ENCODE assay signal across 26 cellular contexts in the genomic region with DNA sequence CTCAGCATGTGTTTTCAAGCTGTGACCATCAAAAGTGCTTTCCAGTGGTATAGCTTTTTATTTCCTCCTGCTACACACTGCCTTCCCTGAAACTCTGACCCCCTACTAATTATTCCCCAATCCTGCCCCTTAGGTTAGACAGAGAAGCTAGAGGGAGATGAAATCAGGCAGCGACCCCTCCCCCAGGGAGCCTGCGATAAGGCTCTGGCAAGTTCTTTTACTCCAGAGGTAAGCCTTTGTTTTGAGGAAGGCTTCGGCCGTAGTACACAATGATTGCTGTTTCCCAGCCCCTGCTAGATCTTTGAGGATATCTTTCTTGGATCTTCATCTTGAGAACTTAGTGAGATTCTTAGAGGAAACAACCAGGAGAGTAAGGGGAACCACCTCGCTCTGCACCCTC. TPM values are rescaled to one million over a fixed set of nuclear protein-coding genes. Genes with fewer than 3 reads are reported as not detected.
"Had no signal": no experiment of that assay in that cellular context is flagged by ENCODE, and none has a peak within 500 bp of the region (broad histone marks: within the 10 kb centered on the region; RNA-seq: fewer than 3 reads in every experiment).

No MANE protein-coding gene starts in this region.

- H3K4me1 Mint-ChIP-seq: activated CD4-positive, alpha-beta T cell treated with anti-CD3 and anti-CD28 coated beads, Interleukin-2, amount 10 ng/mL, durations not matched to agents 7 days and 5 days; brain; central memory CD8-positive, alpha-beta T cell had no signal

- H3K36me3 ChIP-seq: Peyer's patch, SJSA1 had no signal

- H3K36me3 Mint-ChIP-seq: activated CD4-positive, alpha-beta memory T cell treated with anti-CD3 and anti-CD28 coated beads for 36 hours; activated naive CD8-positive, alpha-beta T cell; brain had no signal

- FAIRE-seq: astrocyte had no signal

- H3K9me3 ChIP-seq: Peyer's patch, SJSA1 had no signal

- H3K27me3 Mint-ChIP-seq: activated CD4-positive, alpha-beta memory T cell treated with anti-CD3 and anti-CD28 coated beads for 36 hours; activated CD4-positive, alpha-beta T cell treated with anti-CD3 and anti-CD28 coated beads, Interleukin-2, amount 10 ng/mL, durations not matched to agents 7 days and 5 days; activated naive CD8-positive, alpha-beta T cell; central memory CD8-positive, alpha-beta T cell had no signal

- H3K27me3 ChIP-seq: Peyer's patch, SJSA1 had no signal

- DNase-seq: activated CD4-positive, alpha-beta memory T cell treated with anti-CD3 and anti-CD28 coated beads for 36 hours; activated CD4-positive, alpha-beta T cell treated with anti-CD3 and anti-CD28 coated beads, Interleukin-2, amount 10 ng/mL, durations not matched to agents 7 days and 5 days; activated CD4-positive, CD25-positive, alpha-beta regulatory T cell; activated CD8-positive, alpha-beta memory T cell treated with anti-CD3 and anti-CD28 coated beads for 24 hours; activated gamma-delta T cell; activated naive CD4-positive, alpha-beta T cell treated with anti-CD3 and anti-CD28 coated beads for 36 hours; activated T-cell treated with anti-CD3 and anti-CD28 coated beads, Interleukin-2, amount 50 U/mL, for 4 hours; amygdala; KG1; NCI-H1048; NCI-H1930; NCI-H2171; NCI-H345; NCI-H510A; Peyer's patch; Right ventricle myocardium superior; SW 1271 had no signal

- H3K4me1 ChIP-seq: Peyer's patch, SJSA1 had no signal

- H3K4me3 Mint-ChIP-seq: activated CD4-positive, alpha-beta memory T cell treated with anti-CD3 and anti-CD28 coated beads for 36 hours; activated CD4-positive, alpha-beta T cell treated with anti-CD3 and anti-CD28 coated beads, Interleukin-2, amount 10 ng/mL, durations not matched to agents 7 days and 5 days; activated naive CD4-positive, alpha-beta T cell treated with anti-CD3 and anti-CD28 coated beads for 36 hours; activated naive CD8-positive, alpha-beta T cell; activated T-cell treated with anti-CD3 and anti-CD28 coated beads, Interleukin-2, amount 50 U/mL, for 4 hours; brain; central memory CD8-positive, alpha-beta T cell; T-helper 1 cell treated with Interleukin-12 subunit alpha and Interleukin-12 subunit beta and Interleukin-4 antibody, amounts not matched to agents 30 μg/mL and 1 μg/mL, for 36 hours had no signal

- H3K9me3 Mint-ChIP-seq: activated CD4-positive, alpha-beta T cell treated with anti-CD3 and anti-CD28 coated beads, Interleukin-2, amount 10 ng/mL, durations not matched to agents 7 days and 5 days had no signal

- H3K27ac Mint-ChIP-seq: activated CD4-positive, alpha-beta memory T cell treated with anti-CD3 and anti-CD28 coated beads for 36 hours; activated CD4-positive, alpha-beta T cell treated with anti-CD3 and anti-CD28 coated beads, Interleukin-2, amount 10 ng/mL, durations not matched to agents 7 days and 5 days; activated naive CD4-positive, alpha-beta T cell treated with anti-CD3 and anti-CD28 coated beads for 36 hours; activated naive CD8-positive, alpha-beta T cell; brain; T-helper 1 cell treated with Interleukin-12 subunit alpha and Interleukin-12 subunit beta and Interleukin-4 antibody, amounts not matched to agents 30 μg/mL and 1 μg/mL, for 36 hours had no signal

- H3K4me3 ChIP-seq: Peyer's patch, SJSA1 had no signal

- H3K27ac ChIP-seq: Peyer's patch, RWPE1, SJSA1 had no signal

RNA-seq across cellular contexts. Expression of a gene that starts 33.5 kb away (rescaled TPM):
- total RNA-seq: activated CD4-positive, alpha-beta memory T cell treated with anti-CD3 and anti-CD28 coated beads for 36 hours; activated CD4-positive, alpha-beta T cell treated with anti-CD3 and anti-CD28 coated beads, Interleukin-2, amount 10 ng/mL, durations not matched to agents 7 days and 5 days; activated naive CD4-positive, alpha-beta T cell treated with anti-CD3 and anti-CD28 coated beads for 36 hours; activated T-cell treated with anti-CD3 and anti-CD28 coated beads, Interleukin-2, amount 50 U/mL, for 4 hours; LHCN-M2; M059J; Peyer's patch; Right ventricle myocardium superior; SJSA1 had no signal
